In genomic region chr2:232228332-232228731, GRCh38 we compare ENCODE assay signal across 19 cellular contexts.
"Had no signal": no experiment of that assay in that cellular context is flagged by ENCODE, and none has a peak within 500 bp of the region (broad histone marks: within the 10 kb centered on the region; RNA-seq: fewer than 3 reads in every experiment).

No MANE protein-coding gene starts in this region.

- H3K4me2 ChIP-seq: neural progenitor cell had no signal

- H2AFZ ChIP-seq: neural progenitor cell, parathyroid adenoma had no signal

- H3K4me1 Mint-ChIP-seq: stimulated activated memory B cell treated with anti-CD40 and anti-IgM and Interleukin-4, amounts not matched to agents 10 μg/mL and 1 μg/mL and 100 μg/mL, for 72 hours had no signal

- H3K36me3 ChIP-seq: neural progenitor cell, prostate gland had no signal

- H3K36me3 Mint-ChIP-seq: natural killer cell, neural progenitor cell had no signal

- H3K9ac ChIP-seq: neural progenitor cell, parathyroid adenoma had no signal

- H3K27me3 ChIP-seq: heart left ventricle, neural progenitor cell, spleen, tibial artery had no signal

- H3K27me3 Mint-ChIP-seq: stimulated activated memory B cell treated with anti-CD40 and anti-IgM and Interleukin-4, amounts not matched to agents 10 μg/mL and 1 μg/mL and 100 μg/mL, for 72 hours; stimulated activated naive CD8-positive, alpha-beta T cell treated with anti-CD3 and anti-CD28 coated beads, Interleukin-15, Interleukin-2, amounts not matched to agents 100 ng/mL and 50 ng/mL, for 24 hours had no signal

- DNase-seq: effector CD4-positive, alpha-beta T cell; endodermal cell; heart left ventricle; hippocampal formation; natural killer cell; nucleus accumbens; retina; spleen; stimulated activated CD4-positive, alpha-beta T cell treated with anti-CD3 and anti-CD28 coated beads, Interleukin-15, amount 100 ng/mL, for 24 hours; stimulated activated CD4-positive, alpha-beta T cell treated with anti-CD3 and anti-CD28 coated beads, Interleukin-1b, Interleukin-23, amount 100 ng/mL, for 48 hours; stimulated activated CD4-positive, alpha-beta T cell treated with anti-CD3 and anti-CD28 coated beads, Interleukin-4, amount 100 ng/mL, for 24 hours; tibial artery had no signal

- ATAC-seq: left lobe of liver; natural killer cell; stimulated activated memory B cell treated with anti-CD40 and anti-IgM and Interleukin-4, amounts not matched to agents 10 μg/mL and 1 μg/mL and 100 μg/mL, for 72 hours had no signal

- H3K4me1 ChIP-seq: parathyroid adenoma, prostate gland, tibial artery had no signal

- H3K9me3 Mint-ChIP-seq: endodermal cell; natural killer cell; neural progenitor cell; stimulated activated memory B cell treated with anti-CD40 and anti-IgM and Interleukin-4, amounts not matched to agents 10 μg/mL and 1 μg/mL and 100 μg/mL, for 72 hours; stimulated activated naive CD8-positive, alpha-beta T cell treated with anti-CD3 and anti-CD28 coated beads, Interleukin-15, Interleukin-2, amounts not matched to agents 100 ng/mL and 50 ng/mL, for 24 hours had no signal

- H3K9me3 ChIP-seq: heart left ventricle, prostate gland, spleen, tibial artery had no signal

- H3K27ac Mint-ChIP-seq: endodermal cell; natural killer cell; neural progenitor cell; stimulated activated memory B cell treated with anti-CD40 and anti-IgM and Interleukin-4, amounts not matched to agents 10 μg/mL and 1 μg/mL and 100 μg/mL, for 72 hours; stimulated activated naive CD8-positive, alpha-beta T cell treated with anti-CD3 and anti-CD28 coated beads, Interleukin-15, Interleukin-2, amounts not matched to agents 100 ng/mL and 50 ng/mL, for 24 hours had no signal

- H3K4me3 Mint-ChIP-seq: endodermal cell; natural killer cell; neural progenitor cell; stimulated activated memory B cell treated with anti-CD40 and anti-IgM and Interleukin-4, amounts not matched to agents 10 μg/mL and 1 μg/mL and 100 μg/mL, for 72 hours; stimulated activated naive CD8-positive, alpha-beta T cell treated with anti-CD3 and anti-CD28 coated beads, Interleukin-15, Interleukin-2, amounts not matched to agents 100 ng/mL and 50 ng/mL, for 24 hours had no signal

- H3K4me3 ChIP-seq: coronary artery, heart left ventricle, neural progenitor cell, prostate gland, spleen, tibial artery had no signal

- H3K27ac ChIP-seq: coronary artery, heart left ventricle, neural progenitor cell, parathyroid adenoma, prostate gland, spleen, tibial artery had no signal
